1 cellular context compared by ENCODE assay signal in the genomic region with DNA sequence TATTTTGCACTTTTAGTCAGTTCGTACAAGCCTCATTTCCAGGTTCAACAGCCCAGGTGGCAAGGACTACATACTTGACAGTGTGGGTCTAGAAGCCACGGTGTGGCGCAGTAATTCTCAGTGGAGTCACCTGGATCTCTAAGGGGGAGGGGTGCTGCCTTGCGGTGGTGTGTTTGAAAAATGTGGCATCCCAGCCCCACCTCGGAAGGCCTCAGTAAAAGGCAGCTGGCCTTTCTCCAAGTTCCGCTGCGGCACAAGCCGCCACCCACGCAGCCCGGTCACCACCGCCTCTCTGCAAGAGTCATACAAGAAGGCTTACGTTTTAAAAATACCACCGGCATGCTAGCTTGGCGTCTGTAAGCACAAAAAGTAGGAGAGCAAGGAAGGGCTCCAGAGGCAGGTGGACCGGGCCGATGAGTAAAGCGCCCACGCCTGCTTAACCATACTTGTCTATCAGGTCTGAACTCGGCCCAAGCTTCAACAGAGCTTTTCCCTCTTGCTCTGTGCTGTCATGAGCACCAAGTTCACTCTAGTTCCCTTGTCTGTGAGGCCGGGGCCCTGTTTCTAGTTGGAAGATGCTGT.
TF ChIP-seq lines count a peak whose summit lies in the region.

No MANE protein-coding gene starts in this region.

TF ChIP-seq in GM12878, 131 proteins besides CTCF, POLR2A, EP300 and RAD21 (continued from another document):
- TF ChIP-seq BCL3 (IDR thresholded peaks at IDR 0.05; ENCODE audit: borderline replicate concordance, insufficient read depth, low read depth, low read length, poor library complexity, severe bottlenecking) (peak; percentile 78), FOXM1 (IDR thresholded peaks at IDR 0.05; ENCODE audit: low read depth, low read length) (peak; percentile 93), YY1 (IDR thresholded peaks at IDR 0.05; ENCODE audit: low read depth, low read length) (peak; percentile 52; the same call in 1 of the 2 replicates), TCF3 (IDR thresholded peaks at IDR 0.05; ENCODE audit: borderline replicate concordance, insufficient read depth, low read depth, low read length) (peak; percentile 87), NRF1 (conservative IDR thresholded peaks at IDR 0.05; ENCODE audit: low read depth, low read length) (no peak), LARP7 (IDR thresholded peaks at IDR 0.05) (no peak), SRF (IDR thresholded peaks at IDR 0.05; ENCODE audit: low read depth in 2 of 2, low read length in 2 of 2) (peak in 1 of 2 experiments; percentile 32; a peak in 1 of 4 replicates), JUNB (IDR thresholded peaks at IDR 0.05) (peak; percentile 10; the same call in 1 of the 2 replicates), CBX5 (IDR thresholded peaks at IDR 0.05; ENCODE audit: low read depth) (0 out of 2 replicates have a peak, but pooled peaks have one; percentile 21), EGR1 (IDR thresholded peaks at IDR 0.05; ENCODE audit: borderline replicate concordance in 1 of 2, low read depth in 2 of 2, low read length in 2 of 2) (peak in 1 of 2 experiments; percentile 99; a peak in 2 of 3 replicates), SMC3 (IDR thresholded peaks at IDR 0.05; ENCODE audit: borderline replicate concordance, low read length) (peak; percentile 43; the same call in 1 of the 2 replicates), ZBED1 (IDR thresholded peaks at IDR 0.05; ENCODE audit: borderline replicate concordance) (peak; percentile 65; the same call in 1 of the 2 replicates), RUNX3 (IDR thresholded peaks at IDR 0.05; ENCODE audit: low read length) (peak; percentile 96), DPF2 (IDR thresholded peaks at IDR 0.05) (no peak), ETV6 (conservative IDR thresholded peaks at IDR 0.05 in 1 of 2, IDR thresholded peaks at IDR 0.05 in 1 of 2; ENCODE audit: borderline replicate concordance in 1 of 2, low read depth in 1 of 2) (peak in 1 of 2 experiments; percentile 87; a peak in 2 of 4 replicates), PML (IDR thresholded peaks at IDR 0.05; ENCODE audit: low read length) (peak; percentile 49; the same call in 1 of the 2 replicates), TARDBP (IDR thresholded peaks at IDR 0.05; ENCODE audit: borderline replicate concordance) (no peak), RB1 (IDR thresholded peaks at IDR 0.05; ENCODE audit: borderline replicate concordance) (no peak), REST (IDR thresholded peaks at IDR 0.05; ENCODE audit: low read depth, low read length) (0 out of 2 replicates have a peak, but pooled peaks have one; percentile 16), CBFB (IDR thresholded peaks at IDR 0.05; ENCODE audit: low read depth) (peak; percentile 95)
- TF ChIP-seq, protein P1, sequence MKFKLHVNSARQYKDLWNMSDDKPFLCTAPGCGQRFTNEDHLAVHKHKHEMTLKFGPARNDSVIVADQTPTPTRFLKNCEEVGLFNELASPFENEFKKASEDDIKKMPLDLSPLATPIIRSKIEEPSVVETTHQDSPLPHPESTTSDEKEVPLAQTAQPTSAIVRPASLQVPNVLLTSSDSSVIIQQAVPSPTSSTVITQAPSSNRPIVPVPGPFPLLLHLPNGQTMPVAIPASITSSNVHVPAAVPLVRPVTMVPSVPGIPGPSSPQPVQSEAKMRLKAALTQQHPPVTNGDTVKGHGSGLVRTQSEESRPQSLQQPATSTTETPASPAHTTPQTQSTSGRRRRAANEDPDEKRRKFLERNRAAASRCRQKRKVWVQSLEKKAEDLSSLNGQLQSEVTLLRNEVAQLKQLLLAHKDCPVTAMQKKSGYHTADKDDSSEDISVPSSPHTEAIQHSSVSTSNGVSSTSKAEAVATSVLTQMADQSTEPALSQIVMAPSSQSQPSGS (IDR thresholded peaks at IDR 0.05; ENCODE audit: low read length), result peak; percentile 64
